10 cellular contexts compared by ENCODE assay signal in the genomic region with DNA sequence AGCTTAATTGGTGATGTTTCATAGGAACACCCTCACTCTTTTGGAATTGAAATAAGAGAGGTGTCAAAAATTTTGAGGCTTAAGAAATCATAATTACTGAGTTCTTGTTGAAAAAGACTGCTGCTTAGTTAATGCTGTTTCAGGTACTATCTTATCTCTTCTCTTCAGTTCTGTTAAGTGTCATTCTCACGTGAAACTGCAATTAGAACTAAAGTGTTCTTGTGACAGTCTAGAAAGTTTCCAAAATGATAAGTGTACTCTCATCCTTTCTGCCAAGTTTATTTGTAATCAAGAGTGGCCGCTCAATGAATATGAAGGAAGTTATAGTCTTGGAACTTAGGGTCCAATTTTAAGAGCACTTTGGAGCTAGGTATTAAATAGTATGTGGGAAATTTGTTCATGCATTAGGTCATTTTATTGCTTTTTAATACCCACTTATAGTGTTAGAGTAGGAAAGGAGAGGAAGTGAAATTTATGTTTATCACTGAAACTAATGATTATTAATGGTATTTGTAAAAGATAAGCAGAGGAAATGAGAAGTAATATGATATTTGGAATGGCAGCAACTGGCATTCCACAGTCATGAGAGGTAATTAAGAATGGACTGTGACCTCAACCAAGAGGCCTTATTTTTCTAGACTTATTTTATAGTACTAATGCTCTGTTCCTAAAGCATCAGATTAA. TPM values are rescaled to one million over a fixed set of nuclear protein-coding genes. Genes with fewer than 3 reads are reported as not detected.
DNase-seq lines count a peak whose midpoint lies in the region; ATAC-seq and TF ChIP-seq lines count a peak whose summit lies in the region.
"Had no signal": no experiment of that assay in that cellular context is flagged by ENCODE, and none has a peak within 500 bp of the region (broad histone marks: within the 10 kb centered on the region; RNA-seq: fewer than 3 reads in every experiment).

No MANE protein-coding gene starts in this region.

- BruUV-seq in IMR-90 (replicated peaks; lab: Mats Ljungman, UMichigan): no TSS peak

- 0 out of 4 replicates have a peak overlapping the region, but pooled peaks of 1 of the 2 experiments have one; percentile 17 for H4K8ac ChIP-seq in IMR-90 (ENCODE audit: low read depth in 2 of 2, low read length in 2 of 2)

- ATAC-seq in GM18511 (IDR thresholded peaks at IDR 0.05; ENCODE audit: unreplicated experiment) (peak; percentile 64), IMR-90 (ENCODE audit: low read depth) (peak; percentile 24; the same call in 1 of the 2 replicates), gastroesophageal sphincter (no peak), HG03439 (IDR thresholded peaks at IDR 0.05; ENCODE audit: unreplicated experiment) (no peak)

- H4K91ac ChIP-seq in IMR-90 (ENCODE audit: insufficient read depth, low read depth, low read length): no peak overlapping the region

- H3K4me3 ChIP-seq in IMR-90 (ENCODE audit: insufficient read depth, low read depth, low read length): no peak overlapping the region
- no peak overlapping the region for H3K4me3 ChIP-seq in gastroesophageal sphincter
- H3K4me3 ChIP-seq: thoracic aorta had no signal

- peaks cover 29% of the 10 kb centered on the region for H3K9me3 Mint-ChIP-seq in nephron progenitor cell

- H3K27me3 Mint-ChIP-seq in nephron progenitor cell (ENCODE audit: low read depth, poor library complexity): no peaks in the 10 kb centered on the region

- H2BK120ac ChIP-seq in IMR-90 (ENCODE audit: low read depth, low read length): peak overlapping the region; percentile 44; the same call in 1 of the 2 replicates

- H2BK5ac ChIP-seq in IMR-90 (ENCODE audit: low read depth, low read length, poor library complexity, severe bottlenecking): peak overlapping the region; percentile 56

- H4K5ac ChIP-seq in IMR-90 (ENCODE audit: low read depth, low read length): no peak overlapping the region

- intact Hi-C loops in IMR-90 (cut with micrococcal nuclease) (no loop called here), head of caudate nucleus (cut with DNase I) (no loop called here)

- TF ChIP-seq RAD21 in IMR-90 (IDR thresholded peaks at IDR 0.05; ENCODE audit: low read length): no peak

- CTCF ChIA-PET in IMR-90 (lab: Yijun Ruan, JAX): interaction anchor here (0.5 to 0.7 kb wide), 2 partner anchors 12 to 1106 kb away, joined by 3 read pairs; no protein-coding TSS in a partner anchor

- H3K36me3 ChIP-seq in IMR-90 (ENCODE audit: control insufficient read depth, insufficient read depth, low read length): no peaks in the 10 kb centered on the region
- no peaks in the 10 kb centered on the region for H3K36me3 ChIP-seq in gastroesophageal sphincter
- H3K36me3 ChIP-seq: thoracic aorta had no signal

- peak overlapping the region; percentile 31; the same call in 1 of the 2 replicates for H3K4me2 ChIP-seq in IMR-90 (ENCODE audit: low read depth, low read length)

- no peak overlapping the region; the same call in 1 of the 2 replicates for H3K23ac ChIP-seq in IMR-90 (ENCODE audit: low read depth, low read length)

- no peak overlapping the region for H3K56ac ChIP-seq in IMR-90 (ENCODE audit: extremely low read depth, insufficient read depth, low read length)

- no peak overlapping the region for H3K4me3 Mint-ChIP-seq in nephron progenitor cell

- H2AFZ ChIP-seq in IMR-90 (replicated peaks; ENCODE audit: low read length, poor library complexity): no peak overlapping the region

- H3K36me3 Mint-ChIP-seq in nephron progenitor cell (ENCODE audit: low read depth): peaks cover 32% of the 10 kb centered on the region

- H3K9ac ChIP-seq in IMR-90 (ENCODE audit: low read depth, low read length): no peak overlapping the region

- peak overlapping the region; percentile 41; the same call in 1 of the 2 replicates for H2BK20ac ChIP-seq in IMR-90 (ENCODE audit: low read depth, low read length)

- no peak overlapping the region for H2AK9ac ChIP-seq in IMR-90 (replicated peaks; ENCODE audit: low read depth, low read length, poor library complexity)

- H3K27ac Mint-ChIP-seq in nephron progenitor cell: peak overlapping the region; percentile 0

- H3K27me3 ChIP-seq in IMR-90 (ENCODE audit: control insufficient read depth, insufficient read depth, low read length) (no peaks in the 10 kb centered on the region), gastroesophageal sphincter (no peaks in the 10 kb centered on the region)

- no peak overlapping the region for H3K27ac ChIP-seq in IMR-90 (ENCODE audit: insufficient read depth, low read length)
- H3K27ac ChIP-seq in gastroesophageal sphincter: no peak overlapping the region

- peaks cover 41% of the 10 kb centered on the region for H3K4me1 Mint-ChIP-seq in nephron progenitor cell

- no CpG with 5 or more reads among the region's 2 CpGs for WGBS in IMR-90 (ENCODE audit: extremely low coverage in 2 of 2, insufficient read length in 1 of 2), 2 experiments
- WGBS in gastroesophageal sphincter (ENCODE audit: low coverage in 1 of 2), 2 donors: 67 to 100% methylated on average over 2 of the region's 2 CpGs

- TF ChIP-seq CTCF in IMR-90 (conservative IDR thresholded peaks at IDR 0.05; ENCODE audit: low read depth, low read length) (no peak), nephron progenitor cell (IDR thresholded peaks at IDR 0.05) (no peak), gastroesophageal sphincter (IDR thresholded peaks at IDR 0.05) (no peak)

- in situ Hi-C loops in IMR-90 (cut with MboI; ENCODE audit: low sequenced_read_pairs): loop anchor here (25.0 kb wide), 1 partner anchor 465 kb away; no protein-coding TSS in a partner anchor

- DNase-seq in IMR-90 (peak; percentile 71), dermis blood vessel endothelial cell (peak; percentile 42), nephron progenitor cell (no peak), head of caudate nucleus (no peak), D341Med (ENCODE audit: low spot score) (no peak)
- DNase-seq: kidney had no signal

- TF ChIP-seq EP300 in gastroesophageal sphincter (IDR thresholded peaks at IDR 0.05): no peak

- no peaks in the 10 kb centered on the region for H4K20me1 ChIP-seq in IMR-90 (ENCODE audit: insufficient read depth, low read length)

- H3K4me1 ChIP-seq in IMR-90 (ENCODE audit: control insufficient read depth, insufficient read depth, low read length): peaks cover 9% of the 10 kb centered on the region
- no peaks in the 10 kb centered on the region for H3K4me1 ChIP-seq in gastroesophageal sphincter

- dilution Hi-C loops in IMR-90 (cut with HindIII; ENCODE audit: low sequenced_read_pairs, unreplicated experiment): no loop called here

- no peak overlapping the region for H3K14ac ChIP-seq in IMR-90 (replicated peaks; ENCODE audit: low read depth, low read length)

- H3K9me1 ChIP-seq in IMR-90 (ENCODE audit: insufficient read depth, low read length): no peaks in the 10 kb centered on the region

- H3K4ac ChIP-seq in IMR-90 (ENCODE audit: low read depth, low read length): no peak overlapping the region

- H2AK5ac ChIP-seq in IMR-90 (ENCODE audit: low read depth, low read length): no peak overlapping the region

- H3K18ac ChIP-seq in IMR-90 (ENCODE audit: low read depth, low read length): no peak overlapping the region

- TF ChIP-seq POLR2A in IMR-90 (IDR thresholded peaks at IDR 0.05; ENCODE audit: low read depth, low read length) (no peak), gastroesophageal sphincter (IDR thresholded peaks at IDR 0.05) (no peak)

- H3K9me3 ChIP-seq in IMR-90 (ENCODE audit: control insufficient read depth, insufficient read depth, low read length) (no peaks in the 10 kb centered on the region), gastroesophageal sphincter (peaks cover 0 to 19% (median 0%) of the 10 kb centered on the region in 3 donors)

- POLR2A ChIA-PET in IMR-90 (lab: Charles Lee; ENCODE audit: unreplicated experiment): no interaction called here

- peaks cover 4 to 23% of the 10 kb centered on the region in 2 experiments; a peak in 2 of 4 replicates for H3K79me1 ChIP-seq in IMR-90 (ENCODE audit: low read depth in 1 of 2, low read length in 2 of 2)

- no peak overlapping the region for H2BK15ac ChIP-seq in IMR-90 (ENCODE audit: low read depth, low read length)

TF ChIP-seq in IMR-90, 13 proteins besides CTCF, POLR2A, EP300 and RAD21 (continues in another document):
- TF ChIP-seq MXI1 (IDR thresholded peaks at IDR 0.05; ENCODE audit: borderline replicate concordance, low read depth, low read length) (no peak), NFE2L2 (IDR thresholded peaks at IDR 0.05; ENCODE audit: low read depth, low read length) (no peak), BHLHE40 (IDR thresholded peaks at IDR 0.05; ENCODE audit: low read depth, low read length) (no peak), ELK1 (IDR thresholded peaks at IDR 0.05; ENCODE audit: borderline replicate concordance, low read depth, low read length) (no peak), CEBPB (IDR thresholded peaks at IDR 0.05; ENCODE audit: low read depth, low read length) (no peak), FOS (IDR thresholded peaks at IDR 0.05; ENCODE audit: low read depth, low read length) (no peak)
- TF ChIP-seq, protein P1, sequence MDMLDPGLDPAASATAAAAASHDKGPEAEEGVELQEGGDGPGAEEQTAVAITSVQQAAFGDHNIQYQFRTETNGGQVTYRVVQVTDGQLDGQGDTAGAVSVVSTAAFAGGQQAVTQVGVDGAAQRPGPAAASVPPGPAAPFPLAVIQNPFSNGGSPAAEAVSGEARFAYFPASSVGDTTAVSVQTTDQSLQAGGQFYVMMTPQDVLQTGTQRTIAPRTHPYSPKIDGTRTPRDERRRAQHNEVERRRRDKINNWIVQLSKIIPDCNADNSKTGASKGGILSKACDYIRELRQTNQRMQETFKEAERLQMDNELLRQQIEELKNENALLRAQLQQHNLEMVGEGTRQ (IDR thresholded peaks at IDR 0.05; ENCODE audit: low read depth, low read length): no peak

RNA-seq across cellular contexts. Expression of gene XRCC4, which starts 20.4 kb away (rescaled TPM):
- total RNA-seq in IMR-90 (2012; rRNA removed): 4.7 and 11.7 TPM in 2 replicates
- 3.1 and 3.5 TPM in 2 replicates for polyA plus RNA-seq in IMR-90 (2012; rRNA removed)
- 0.21 and 0.47 TPM in 2 replicates for polyA plus RNA-seq in IMR-90 (2012; cell fraction: cytosol; rRNA removed)
- 0.75 TPM in 1 of 2 replicates, not detected in the other for polyA plus RNA-seq in IMR-90 (2012; cell fraction: nucleus; rRNA removed; ENCODE audit: low replicate concordance)
- 6.5 and 9.6 TPM in 2 replicates for total RNA-seq in dermis blood vessel endothelial cell
- total RNA-seq in gastroesophageal sphincter: 1 to 10 TPM; 3.7 to 9.3 (median 5.4) TPM

RNA-seq across cellular contexts. Expression of gene TMEM167A, which starts 20.5 kb away (rescaled TPM):
- total RNA-seq in IMR-90 (2012; rRNA removed) (34.6 and 95.8 TPM in 2 replicates), dermis blood vessel endothelial cell (57.7 and 60.5 TPM in 2 replicates), gastroesophageal sphincter (10 to 100 TPM; 23.5 to 53.4 (median 39.5) TPM)
- 36.6 and 45.1 TPM in 2 replicates for polyA plus RNA-seq in IMR-90 (2012; rRNA removed)
- 4.4 and 5.0 TPM in 2 replicates for polyA plus RNA-seq in IMR-90 (2012; cell fraction: cytosol; rRNA removed)
- 1.6 and 19.7 TPM in 2 replicates for polyA plus RNA-seq in IMR-90 (2012; cell fraction: nucleus; rRNA removed; ENCODE audit: low replicate concordance)

Comparison
In these comparisons a context has a peak if more than half of its experiments do, and no peak if none do; other contexts are left out.
1. ATAC-seq: peak in GM18511 (single experiment) and IMR-90 (single experiment); none in gastroesophageal sphincter (single experiment) and HG03439 (single experiment).
2. DNase-seq: peak in IMR-90 (single experiment) and dermis blood vessel endothelial cell (single experiment); none in nephron progenitor cell (single experiment), head of caudate nucleus (0 of 42) and D341Med (single experiment).